ENCODE assay signal across 22 cellular contexts in genomic region chr9:34512131-34513078, GRCh38. TPM values are rescaled to one million over a fixed set of nuclear protein-coding genes. Genes with fewer than 3 reads are reported as not detected.
DNase-seq lines count a peak whose midpoint lies in the region; ATAC-seq and TF ChIP-seq lines count a peak whose summit lies in the region.
"Had no signal": no experiment of that assay in that cellular context is flagged by ENCODE, and none has a peak within 500 bp of the region (broad histone marks: within the 10 kb centered on the region; RNA-seq: fewer than 3 reads in every experiment).

No MANE protein-coding gene starts in this region.

- POLR2A ChIA-PET in MCF 10A (lab: Yijun Ruan, JAX) = interaction anchor here (0.5 kb wide), 1 partner anchor 119 kb away, joined by 3 read pairs; no protein-coding TSS in a partner anchor

- H3K27ac Mint-ChIP-seq in GM23338 (peak overlapping the region; percentile 77), MCF 10A (ENCODE audit: low read depth, unreplicated experiment) (no peak overlapping the region)
- H3K27ac Mint-ChIP-seq: activated CD8-positive, alpha-beta memory T cell treated with anti-CD3 and anti-CD28 coated beads, Interleukin-2, amount 10 ng/mL, durations not matched to agents 7 days and 5 days had no signal

- H3K9me3 Mint-ChIP-seq in GM23338 = no peaks in the 10 kb centered on the region; the same call in 2 of the 3 replicates
- H3K9me3 Mint-ChIP-seq in MCF 10A (ENCODE audit: unreplicated experiment) = no peaks in the 10 kb centered on the region

- peak overlapping the region; percentile 50; the same call in 1 of the 2 replicates for H3K9ac ChIP-seq in iPS-20b (ENCODE audit: low read depth, low read length)
- H3K9ac ChIP-seq in trophoblast cell (ENCODE audit: low read length) = no peak overlapping the region

- no peak overlapping the region for H4K91ac ChIP-seq in trophoblast cell (ENCODE audit: low read depth, low read length)

- H3K36me3 Mint-ChIP-seq in GM23338 (ENCODE audit: low read depth) (no peaks in the 10 kb centered on the region), MCF 10A (ENCODE audit: insufficient read depth, unreplicated experiment) (peaks cover 10% of the 10 kb centered on the region)
- H3K36me3 Mint-ChIP-seq: activated CD8-positive, alpha-beta memory T cell treated with anti-CD3 and anti-CD28 coated beads, Interleukin-2, amount 10 ng/mL, durations not matched to agents 7 days and 5 days had no signal

- no peak for TF ChIP-seq POLR2A in Peyer's patch (IDR thresholded peaks at IDR 0.05)

- BruUV-seq in MCF 10A (replicated peaks; lab: Mats Ljungman, UMichigan) = no TSS peak

- peak overlapping the region; percentile 10 for H3K14ac ChIP-seq in trophoblast cell (ENCODE audit: low read length)

- DNase-seq in GM23338 (ENCODE audit: low spot score) (peak; percentile 46), SK-N-DZ (ENCODE audit: low spot score) (peak; percentile 47), trophoblast cell (no peak), Peyer's patch (no peak), MCF 10A (ENCODE audit: unreplicated experiment) (no peak), AG20443 (ENCODE audit: low spot score) (no peak)
- DNase-seq: activated CD8-positive, alpha-beta memory T cell treated with anti-CD3 and anti-CD28 coated beads, Interleukin-2, amount 10 ng/mL, durations not matched to agents 7 days and 5 days; cortex of kidney; DMS53; NCI-H1092; PC-9; WERI-Rb-1 had no signal

- H3K4me2 ChIP-seq in GM23338 (peak overlapping the region; percentile 72), trophoblast cell (ENCODE audit: low read length) (no peak overlapping the region)
- H3K4me2 ChIP-seq: PC-9 had no signal

- H3K4me1 ChIP-seq in GM23338 (ENCODE audit: insufficient read depth) (peaks cover 38% of the 10 kb centered on the region), iPS-20b (ENCODE audit: insufficient read depth, low read length) (peaks cover 29% of the 10 kb centered on the region; the same call in 1 of the 2 replicates), trophoblast cell (ENCODE audit: control insufficient read depth in 1 of 2, insufficient read depth in 2 of 2, low read length in 2 of 2) (peaks cover 0 to 12% of the 10 kb centered on the region in 2 experiments), Peyer's patch (peaks cover 0 to 5% (median 0%) of the 10 kb centered on the region in 4 donors)
- H3K4me1 ChIP-seq: tibial artery had no signal

- peak overlapping the region; percentile 56 for H2AFZ ChIP-seq in GM23338
- H2AFZ ChIP-seq in trophoblast cell (ENCODE audit: insufficient read depth, low read length, poor library complexity) = no peak overlapping the region
- H2AFZ ChIP-seq: PC-9 had no signal

- H3K36me3 ChIP-seq in GM23338 (ENCODE audit: insufficient read depth) (no peaks in the 10 kb centered on the region), iPS-20b (ENCODE audit: insufficient read depth, low read depth, low read length) (no peaks in the 10 kb centered on the region), trophoblast cell (ENCODE audit: control insufficient read depth in 1 of 2, insufficient read depth in 2 of 2, low read length in 2 of 2) (no peaks in the 10 kb centered on the region), Peyer's patch (no peaks in the 10 kb centered on the region)
- H3K36me3 ChIP-seq: tibial artery, WERI-Rb-1 had no signal

- TF ChIP-seq CTCF in GM23338 (conservative IDR thresholded peaks at IDR 0.05; ENCODE audit: low read depth in 2 of 2) (no peak), Peyer's patch (IDR thresholded peaks at IDR 0.05) (no peak), MCF 10A (IDR thresholded peaks at IDR 0.05; ENCODE audit: unreplicated experiment) (no peak)

- H3K27me3 Mint-ChIP-seq in GM23338 (ENCODE audit: insufficient read depth, low read depth, poor library complexity) (peaks cover 2% of the 10 kb centered on the region), MCF 10A (ENCODE audit: insufficient read depth, unreplicated experiment) (peaks cover 16% of the 10 kb centered on the region)
- H3K27me3 Mint-ChIP-seq: activated CD8-positive, alpha-beta memory T cell treated with anti-CD3 and anti-CD28 coated beads, Interleukin-2, amount 10 ng/mL, durations not matched to agents 7 days and 5 days had no signal

- no peak overlapping the region for H4K8ac ChIP-seq in trophoblast cell (ENCODE audit: low read depth, low read length)

- no peak overlapping the region for H2AK5ac ChIP-seq in trophoblast cell (ENCODE audit: low read length)

- H3K79me2 ChIP-seq in GM23338 (replicated peaks; ENCODE audit: insufficient read depth) (no peaks in the 10 kb centered on the region), trophoblast cell (ENCODE audit: control insufficient read depth, insufficient read depth, low read length, poor library complexity) (no peaks in the 10 kb centered on the region)

- H3K18ac ChIP-seq in trophoblast cell (ENCODE audit: low read length) = no peak overlapping the region

- H3K9me2 ChIP-seq in GM23338 (ENCODE audit: insufficient read depth) = peaks cover 4% of the 10 kb centered on the region; the same call in 1 of the 2 replicates

- no peak overlapping the region for H2BK5ac ChIP-seq in trophoblast cell (ENCODE audit: low read depth, low read length, poor library complexity)

- H2BK12ac ChIP-seq in trophoblast cell (ENCODE audit: low read length) = no peak overlapping the region

- H4K20me1 ChIP-seq in GM23338 (replicated peaks; ENCODE audit: insufficient read depth) = no peaks in the 10 kb centered on the region

- ATAC-seq in GM23338 (peak; percentile 76), SK-N-SH treated with all-trans-retinoic acid at 6 μM for 48 hours (no peak)
- ATAC-seq: activated CD8-positive, alpha-beta memory T cell treated with anti-CD3 and anti-CD28 coated beads, Interleukin-2, amount 10 ng/mL, durations not matched to agents 7 days and 5 days; K562 had no signal

- H3K9me3 ChIP-seq in iPS-20b (ENCODE audit: insufficient read depth, low read depth, low read length) (no peaks in the 10 kb centered on the region), trophoblast cell (ENCODE audit: insufficient read depth, low read depth, low read length) (no peaks in the 10 kb centered on the region), Peyer's patch (no peaks in the 10 kb centered on the region)
- H3K9me3 ChIP-seq: tibial artery had no signal

- H3K4me1 Mint-ChIP-seq in GM23338 (peaks cover 48% of the 10 kb centered on the region), MCF 10A (ENCODE audit: insufficient read depth, unreplicated experiment) (no peaks in the 10 kb centered on the region)
- H3K4me1 Mint-ChIP-seq: activated CD8-positive, alpha-beta memory T cell treated with anti-CD3 and anti-CD28 coated beads, Interleukin-2, amount 10 ng/mL, durations not matched to agents 7 days and 5 days had no signal

- H3K4me3 Mint-ChIP-seq in GM23338 (peak overlapping the region; percentile 11; the same call in 2 of the 3 replicates), MCF 10A (ENCODE audit: unreplicated experiment) (no peak overlapping the region)
- H3K4me3 Mint-ChIP-seq: activated CD8-positive, alpha-beta memory T cell treated with anti-CD3 and anti-CD28 coated beads, Interleukin-2, amount 10 ng/mL, durations not matched to agents 7 days and 5 days had no signal

- CTCF ChIA-PET in MCF 10A (lab: Yijun Ruan, JAX) = interaction anchor here (0.8 to 1.4 kb wide), 2 partner anchors 16 to 108 kb away, joined by 3 to 4 read pairs; no protein-coding TSS in a partner anchor

- no peak overlapping the region for H3K4ac ChIP-seq in trophoblast cell (ENCODE audit: low read depth, low read length)

- no peaks in the 10 kb centered on the region for H3K79me1 ChIP-seq in trophoblast cell (ENCODE audit: low read length)

- H3K4me3 ChIP-seq in GM23338 (peak overlapping the region; percentile 39; the same call in 1 of the 2 replicates), iPS-20b (ENCODE audit: low read length) (no peak overlapping the region), trophoblast cell (ENCODE audit: low read depth, low read length) (no peak overlapping the region), Peyer's patch (no peak overlapping the region)
- H3K4me3 ChIP-seq: K562, PC-9, skin epidermis, tibial artery had no signal

- H2BK120ac ChIP-seq in trophoblast cell (ENCODE audit: insufficient read depth, low read length, poor library complexity) = no peak overlapping the region

- H3K27me3 ChIP-seq in GM23338 (ENCODE audit: insufficient read depth) (no peaks in the 10 kb centered on the region), iPS-20b (ENCODE audit: insufficient read depth, low read length) (no peaks in the 10 kb centered on the region), trophoblast cell (ENCODE audit: insufficient read depth, low read length) (no peaks in the 10 kb centered on the region), Peyer's patch (no peaks in the 10 kb centered on the region)

- peak overlapping the region; percentile 43 for H3K27ac ChIP-seq in GM23338 (ENCODE audit: low read depth)
- H3K27ac ChIP-seq in iPS-20b (ENCODE audit: low read length) = peak overlapping the region; percentile 42
- no peak overlapping the region for H3K27ac ChIP-seq in trophoblast cell (ENCODE audit: low read depth, low read length)
- H3K27ac ChIP-seq in Peyer's patch = peak overlapping the region in 1 of 4 donors; percentile 19
- H3K27ac ChIP-seq: epithelial cell of prostate, PC-9, tibial artery, WERI-Rb-1 had no signal

- H3K23ac ChIP-seq in trophoblast cell (ENCODE audit: low read length) = no peak overlapping the region

- no peak overlapping the region for H4K12ac ChIP-seq in trophoblast cell (ENCODE audit: low read depth, low read length)

- intact Hi-C loops in MCF 10A (cut with micrococcal nuclease) = no loop called here

- no CpG with 5 or more reads among the region's 9 CpGs for WGBS in trophoblast cell (ENCODE audit: extremely low coverage, insufficient coverage, insufficient read length)

- no peaks in the 10 kb centered on the region; the same call in 1 of the 2 replicates for H3F3A ChIP-seq in GM23338 (replicated peaks; ENCODE audit: low read depth)

RNA-seq across cellular contexts. Expression of gene ENHO, which starts 10.4 kb away (rescaled TPM):
- 9.2 and 13.8 TPM in 2 replicates for total RNA-seq in GM23338 (2014; rRNA removed; shearing (Covaris generic))
- polyA plus RNA-seq in GM23338 (2016; fragmentation: Nextera tagmentation; extraction: Ambion mirVana) = 17.5 and 19.7 TPM in 2 replicates
- 50.2 and 61.0 TPM in 2 replicates for polyA plus RNA-seq in SK-N-DZ (2014; cell fraction: cytosol; rRNA removed)
- polyA plus RNA-seq in SK-N-DZ (2014; cell fraction: nucleus; rRNA removed) = 21.5 and 35.3 TPM in 2 replicates
- 0.54 and 0.55 TPM in 2 replicates for polyA plus RNA-seq in trophoblast cell (2013)
- total RNA-seq in Peyer's patch (1 to 10 TPM in 2 of 4 donors, not detected in 2; 1.8 to 3.3 TPM), MCF 10A (2022) (not detected in 2 replicates)
- total RNA-seq: activated CD8-positive, alpha-beta memory T cell treated with anti-CD3 and anti-CD28 coated beads, Interleukin-2, amount 10 ng/mL, durations not matched to agents 7 days and 5 days; omental fat pad; PC-9 had no signal
- polyA plus RNA-seq: K562, keratinocyte had no signal

RNA-seq across cellular contexts. Expression of gene DNAI1, which starts 53.8 kb away (rescaled TPM):
- total RNA-seq in GM23338 (2014; rRNA removed; shearing (Covaris generic)) = 0.19 and 1.0 TPM in 2 replicates
- 0.82 and 1.1 TPM in 2 replicates for polyA plus RNA-seq in GM23338 (2016; fragmentation: Nextera tagmentation; extraction: Ambion mirVana)
- 1.3 and 1.6 TPM in 2 replicates for polyA plus RNA-seq in SK-N-DZ (2014; cell fraction: cytosol; rRNA removed)
- 12.6 and 21.7 TPM in 2 replicates for polyA plus RNA-seq in SK-N-DZ (2014; cell fraction: nucleus; rRNA removed)
- 0.47 and 0.89 TPM in 2 replicates for polyA plus RNA-seq in trophoblast cell (2013)
- total RNA-seq in Peyer's patch (not detected), MCF 10A (2022) (not detected in 2 replicates)
- total RNA-seq: activated CD8-positive, alpha-beta memory T cell treated with anti-CD3 and anti-CD28 coated beads, Interleukin-2, amount 10 ng/mL, durations not matched to agents 7 days and 5 days; K562; mononuclear cell; omental fat pad had no signal
- polyA plus RNA-seq: BJ had no signal

RNA-seq across cellular contexts. Expression of gene FAM219A, which starts 54.0 kb away (rescaled TPM):
- 6.1 and 7.2 TPM in 2 replicates for total RNA-seq in GM23338 (2014; rRNA removed; shearing (Covaris generic))
- polyA plus RNA-seq in GM23338 (2016; fragmentation: Nextera tagmentation; extraction: Ambion mirVana) = 3.3 and 3.8 TPM in 2 replicates
- 29.1 and 34.2 TPM in 2 replicates for polyA plus RNA-seq in SK-N-DZ (2014; cell fraction: cytosol; rRNA removed)
- 27.9 and 30.5 TPM in 2 replicates for polyA plus RNA-seq in SK-N-DZ (2014; cell fraction: nucleus; rRNA removed)
- 30.7 and 31.8 TPM in 2 replicates for polyA plus RNA-seq in trophoblast cell (2013)
- total RNA-seq in Peyer's patch (10 to 100 TPM in 2 of 4 donors, 1 to 10 TPM in 2; 6.0 to 13.2 (median 9.5) TPM), MCF 10A (2022) (19.3 and 20.3 TPM in 2 replicates)

Comparison
In these comparisons a context has a peak if more than half of its experiments do, and no peak if none do; other contexts are left out.
1. DNase-seq: peak in GM23338 (single experiment) and SK-N-DZ (single experiment); none in trophoblast cell (0 of 2), Peyer's patch (0 of 3), MCF 10A (single experiment) and AG20443 (single experiment).